In genomic region chr19:39170398-39171231, GRCh38 we compare ENCODE assay signal across 17 cellular contexts. TPM values are rescaled to one million over a fixed set of nuclear protein-coding genes. Genes with fewer than 3 reads are reported as not detected.
"Had no signal": no experiment of that assay in that cellular context is flagged by ENCODE, and none has a peak within 500 bp of the region (broad histone marks: within the 10 kb centered on the region; RNA-seq: fewer than 3 reads in every experiment).

No MANE protein-coding gene starts in this region.

- DNase-seq: activated CD4-positive, alpha-beta memory T cell treated with anti-CD3 and anti-CD28 coated beads, Interleukin-2, amount 10 ng/mL, durations not matched to agents 7 days and 5 days; activated CD4-positive, alpha-beta T cell treated with anti-CD3 and anti-CD28 coated beads for 1 hour; activated naive CD4-positive, alpha-beta T cell treated with anti-CD3 and anti-CD28 coated beads for 36 hours; activated T-cell treated with anti-CD3 and anti-CD28 coated beads, Interleukin-2, amount 50 U/mL, for 48 hours; dermis blood vessel endothelial cell; erythroblast; glutamatergic neuron; mesendoderm; retina; SJCRH30; stimulated activated CD4-positive, alpha-beta T cell treated with anti-CD3 and anti-CD28 coated beads, Interleukin-1b, Interleukin-23, amount 100 ng/mL, for 48 hours; stimulated activated naive B cell treated with anti-CD40 and anti-IgM and Interleukin-4, amounts not matched to agents 10 μg/mL and 1 μg/mL and 100 μg/mL, for 72 hours had no signal

- H3K4me1 ChIP-seq: SJCRH30 had no signal

- H3K4me3 ChIP-seq: SJCRH30, spleen, tibial nerve had no signal

- H3K9me3 ChIP-seq: SJCRH30, spleen, tibial nerve had no signal

- ATAC-seq: left lobe of liver; stimulated activated naive B cell treated with anti-CD40 and anti-IgM and Interleukin-4, amounts not matched to agents 10 μg/mL and 1 μg/mL and 100 μg/mL, for 72 hours had no signal

- H3K27ac ChIP-seq: SJCRH30, spleen had no signal

- H3K27me3 ChIP-seq: SJCRH30, spleen, tibial nerve had no signal

- H3K36me3 ChIP-seq: SJCRH30 had no signal

RNA-seq across cellular contexts. Expression of gene NCCRP1, which starts 26.1 kb away (rescaled TPM):
- total RNA-seq: activated CD4-positive, alpha-beta memory T cell treated with anti-CD3 and anti-CD28 coated beads, Interleukin-2, amount 10 ng/mL, durations not matched to agents 7 days and 5 days; activated naive CD4-positive, alpha-beta T cell treated with anti-CD3 and anti-CD28 coated beads for 36 hours; dermis blood vessel endothelial cell; subcutaneous adipose tissue; T-helper 2 cell treated with Interferon-gamma antibody and Interleukin-4, amounts not matched to agents 100 ng/mL and 5 ng/mL, for 36 hours; tibial nerve had no signal

RNA-seq across cellular contexts. Expression of gene SYCN, which starts 33.4 kb away (rescaled TPM):
- total RNA-seq: activated CD4-positive, alpha-beta memory T cell treated with anti-CD3 and anti-CD28 coated beads, Interleukin-2, amount 10 ng/mL, durations not matched to agents 7 days and 5 days; activated naive CD4-positive, alpha-beta T cell treated with anti-CD3 and anti-CD28 coated beads for 36 hours; dermis blood vessel endothelial cell; SJCRH30; spleen; subcutaneous adipose tissue; T-helper 2 cell treated with Interferon-gamma antibody and Interleukin-4, amounts not matched to agents 100 ng/mL and 5 ng/mL, for 36 hours had no signal
- polyA plus RNA-seq: spleen had no signal
